Comparison of ENCODE assay signal across 20 cellular contexts in the genomic region with DNA sequence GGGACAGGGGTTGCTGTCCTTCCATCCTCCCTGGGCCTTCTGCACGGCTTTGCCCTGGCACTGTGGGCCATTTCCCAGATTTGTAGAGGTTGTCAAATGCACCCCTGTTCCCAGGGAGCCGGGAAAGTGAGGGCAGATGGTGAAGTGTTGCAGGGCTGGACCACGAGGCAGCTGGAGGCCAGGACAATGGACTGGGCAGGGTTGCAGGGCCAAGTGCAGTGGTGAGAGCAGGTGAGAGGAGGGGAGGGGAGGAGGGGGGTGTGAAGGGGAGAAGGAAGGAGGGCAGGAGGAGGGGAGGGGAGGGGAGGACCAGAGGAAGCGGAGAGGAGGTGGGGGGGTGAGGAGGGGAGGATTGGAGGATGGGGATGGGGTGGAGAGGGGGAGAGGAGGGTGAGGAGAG.
DNase-seq lines count a peak whose midpoint lies in the region; FAIRE-seq and TF ChIP-seq lines count a peak whose summit lies in the region.
"Had no signal": no experiment of that assay in that cellular context is flagged by ENCODE, and none has a peak within 500 bp of the region (broad histone marks: within the 10 kb centered on the region; RNA-seq: fewer than 3 reads in every experiment).

No MANE protein-coding gene starts in this region.

- H3K27me3 ChIP-seq in BLaER1 (no peaks in the 10 kb centered on the region), H1 (replicated peaks in 1 of 4; ENCODE audit: control insufficient read depth in 3 of 4, extremely low read depth in 1 of 4, insufficient read depth in 3 of 4, low read length in 3 of 4) (no peaks in the 10 kb centered on the region; a peak in 1 of 7 replicates)
- H3K27me3 ChIP-seq: MG63 had no signal

- no peaks in the 10 kb centered on the region for H3K79me2 ChIP-seq in H1 (ENCODE audit: control insufficient read depth in 1 of 2, insufficient read depth in 2 of 2, low read length in 2 of 2)

- no peak overlapping the region for H2BK5ac ChIP-seq in H1 (ENCODE audit: low read depth, low read length)

- no peak overlapping the region for H3K14ac ChIP-seq in H1 (ENCODE audit: insufficient read length)

- H2BK120ac ChIP-seq in H1 (replicated peaks; ENCODE audit: low read depth, low read length): no peak overlapping the region

- TF ChIP-seq POLR2A in H1 (IDR thresholded peaks at IDR 0.05; ENCODE audit: control extremely low read depth in 1 of 2, low read depth in 2 of 2, low read length in 2 of 2): no peak

- no peak overlapping the region for H4K91ac ChIP-seq in H1 (replicated peaks; ENCODE audit: insufficient read length, low read length)

- no peaks in the 10 kb centered on the region for H3K79me1 ChIP-seq in H1 (ENCODE audit: low read depth, low read length)

- no peak for TF ChIP-seq EP300 in H1 (IDR thresholded peaks at IDR 0.05; ENCODE audit: borderline replicate concordance in 1 of 2, low read depth in 2 of 2, low read length in 2 of 2)

- no peak overlapping the region for H3K18ac ChIP-seq in H1 (ENCODE audit: extremely low read depth, low read length)

- no peak overlapping the region for H4K8ac ChIP-seq in H1 (ENCODE audit: extremely low read depth, insufficient read depth, low read length)

- no peak overlapping the region for H2AFZ ChIP-seq in H1 (ENCODE audit: low read length)

- H2BK12ac ChIP-seq in H1 (ENCODE audit: low read depth, low read length): 0 out of 2 replicates have a peak overlapping the region, but pooled peaks have one; percentile 60

- peak overlapping the region; percentile 58; the same call in 1 of the 2 replicates for H3K27ac ChIP-seq in BLaER1
- H3K27ac ChIP-seq in H1 (ENCODE audit: low read depth, low read length): no peak overlapping the region
- H3K27ac ChIP-seq: SK-N-MC had no signal

- H3K9me3 ChIP-seq in BLaER1 (no peaks in the 10 kb centered on the region), H1 (ENCODE audit: insufficient read depth in 2 of 2, low read depth in 1 of 2, low read length in 1 of 2) (no peaks in the 10 kb centered on the region)
- H3K9me3 ChIP-seq: MG63 had no signal

- H4K20me1 ChIP-seq in BLaER1 (no peaks in the 10 kb centered on the region), H1 (replicated peaks in 1 of 2; ENCODE audit: control insufficient read depth in 1 of 2, insufficient read depth in 2 of 2, low read length in 2 of 2) (no peaks in the 10 kb centered on the region)

- no peak overlapping the region for H3K23ac ChIP-seq in H1 (ENCODE audit: insufficient read length)

- no peak for FAIRE-seq in H1 (lab: Jason Lieb, UNC)
- FAIRE-seq: H54 had no signal

- POLR2A ChIA-PET in H1 (lab: Charles Lee; ENCODE audit: partially characterized antibody): interaction anchor here (0.6 kb wide), 1 partner anchor 535 kb away, joined by 3 read pairs; no protein-coding TSS in a partner anchor

- peak overlapping the region; percentile 72; the same call in 1 of the 2 replicates for H2BK15ac ChIP-seq in H1 (ENCODE audit: low read length)

- H3K9ac ChIP-seq in BLaER1 (no peak overlapping the region), H1 (replicated peaks in 1 of 4; ENCODE audit: extremely low read depth in 1 of 4, low read depth in 3 of 4, low read length in 3 of 4) (no peak overlapping the region)

- no peak overlapping the region for H4K5ac ChIP-seq in H1 (ENCODE audit: insufficient read length, low read depth, low read length)

- H3K4ac ChIP-seq in H1 (replicated peaks; ENCODE audit: insufficient read length, low read depth, low read length): no peak overlapping the region

- no peak overlapping the region for H3K4me3 ChIP-seq in BLaER1
- no peak overlapping the region for H3K4me3 ChIP-seq in H1 (ENCODE audit: extremely low read depth in 1 of 4, insufficient read depth in 2 of 4, low read depth in 3 of 4, low read length in 4 of 4)
- H3K4me3 ChIP-seq: MG63, SK-N-MC had no signal

- CTCF ChIA-PET in H1 (lab: Charles Lee; ENCODE audit: partially characterized antibody): interaction anchor here (0.7 to 2.4 kb wide), 5 partner anchors 159 to 418 kb away, joined by 3 to 7 read pairs (median 3); no protein-coding TSS in a partner anchor

- DNase-seq in NCI-H2029 (lab: John Stamatoyannopoulos, UW) (peak; percentile 23), NCI-H2029 treated with DMSO at 0.1 percent for 48 hours (lab: John Stamatoyannopoulos, UW) (no peak), NCI-H510A (lab: John Stamatoyannopoulos, UW) (peak; percentile 75), H1 (ENCODE audit: low read depth in 1 of 2, low spot score in 2 of 2) (no peak), NCI-H2081 treated with DMSO at 0.1 percent for 48 hours (lab: John Stamatoyannopoulos, UW) (no peak)
- no peak for DNase-seq in activated T-cell treated with anti-CD3 and anti-CD28 coated beads, Interleukin-2, amount 50 U/mL, for 48 hours
- no peak for DNase-seq in activated CD4-positive, CD25-positive, alpha-beta regulatory T cell (lab: John Stamatoyannopoulos, UW)
- DNase-seq: CD4-positive, alpha-beta memory T cell; GF-D8; Kasumi-1; MG63; NCI-H1417 treated with DMSO at 0.1 percent for 48 hours; NCI-H1930; PC-3; Right ventricle myocardium superior; SW 1271; T-helper 17 cell had no signal

- H3K56ac ChIP-seq in H1 (replicated peaks; ENCODE audit: insufficient read length, low read depth, low read length): no peak overlapping the region

- H3K36me3 ChIP-seq in BLaER1: no peaks in the 10 kb centered on the region
- no peaks in the 10 kb centered on the region for H3K36me3 ChIP-seq in H1 (ENCODE audit: control insufficient read depth in 2 of 4, insufficient read depth in 4 of 4, low read length in 3 of 4)
- H3K36me3 ChIP-seq: MG63 had no signal

- no peak for TF ChIP-seq CTCF in H1 (IDR thresholded peaks at IDR 0.05; ENCODE audit: control extremely low read depth in 1 of 3, insufficient read depth in 1 of 3, low read depth in 1 of 3, low read length in 3 of 3)

- H3K23me2 ChIP-seq in H1 (ENCODE audit: low read depth, low read length): no peaks in the 10 kb centered on the region

- H2BK20ac ChIP-seq in H1 (ENCODE audit: low read length): 0 out of 2 replicates have a peak overlapping the region, but pooled peaks have one; percentile 61

- H3K4me2 ChIP-seq in BLaER1: peak overlapping the region; percentile 48
- H3K4me2 ChIP-seq in H1 (ENCODE audit: insufficient read depth in 1 of 2, low read depth in 2 of 2, low read length in 2 of 2): no peak overlapping the region

- H2AK5ac ChIP-seq in H1 (ENCODE audit: low read depth, low read length): no peak overlapping the region

- 93% methylated on average over 3 of the region's 4 CpGs; no CpG with 5 or more reads in 1 of the 2 experiments for WGBS in H1 (ENCODE audit: extremely low coverage in 1 of 2, insufficient coverage in 1 of 2, insufficient read length in 1 of 2, insufficient replicate concordance in 2 of 2, low coverage in 1 of 2, low lambda C conversion rate in 2 of 2, missing lambda C conversion rate in 1 of 2), 2 experiments

- no peak for TF ChIP-seq RAD21 in H1 (IDR thresholded peaks at IDR 0.05 in 1 of 2, conservative IDR thresholded peaks at IDR 0.05 in 1 of 2; ENCODE audit: low read depth in 2 of 2, low read length in 2 of 2)

- H3K4me1 ChIP-seq in BLaER1: peaks cover 72% of the 10 kb centered on the region
- H3K4me1 ChIP-seq in H1 (replicated peaks in 1 of 4; ENCODE audit: control insufficient read depth in 3 of 4, insufficient read depth in 4 of 4, low read length in 3 of 4): no peaks in the 10 kb centered on the region; a peak in 3 of 7 replicates

TF ChIP-seq in H1, 55 proteins besides CTCF, POLR2A, EP300 and RAD21 (continues in another document):
- no peak for TF ChIP-seq CBX5 (IDR thresholded peaks at IDR 0.05; ENCODE audit: low read depth, low read length)
- TF ChIP-seq PHF8 (conservative IDR thresholded peaks at IDR 0.05; ENCODE audit: low read depth, low read length): no peak
- no peak for TF ChIP-seq TCF12 (IDR thresholded peaks at IDR 0.05; ENCODE audit: low read depth, low read length)
- TF ChIP-seq MAFK (IDR thresholded peaks at IDR 0.05; ENCODE audit: low read depth, low read length): no peak
- no peak for TF ChIP-seq KDM1A (IDR thresholded peaks at IDR 0.05; ENCODE audit: borderline replicate concordance, low read length)
- no peak for TF ChIP-seq RXRA (IDR thresholded peaks at IDR 0.05; ENCODE audit: insufficient read depth, low read depth, low read length)
- no peak for TF ChIP-seq NRF1 (IDR thresholded peaks at IDR 0.05; ENCODE audit: low read depth, low read length)
- TF ChIP-seq JUN (IDR thresholded peaks at IDR 0.05; ENCODE audit: low read depth, low read length): no peak

Comparison
In these comparisons a context has a peak if more than half of its experiments do, and no peak if none do; other contexts are left out.
1. DNase-seq: peak in NCI-H2029 (single experiment) and NCI-H510A (single experiment); none in NCI-H2029 treated with DMSO at 0.1 percent for 48 hours (single experiment), H1 (0 of 2), activated T-cell treated with anti-CD3 and anti-CD28 coated beads, Interleukin-2, amount 50 U/mL, for 48 hours (0 of 2), NCI-H2081 treated with DMSO at 0.1 percent for 48 hours (single experiment) and activated CD4-positive, CD25-positive, alpha-beta regulatory T cell (0 of 4).